20 cellular contexts compared by ENCODE assay signal in the genomic region with DNA sequence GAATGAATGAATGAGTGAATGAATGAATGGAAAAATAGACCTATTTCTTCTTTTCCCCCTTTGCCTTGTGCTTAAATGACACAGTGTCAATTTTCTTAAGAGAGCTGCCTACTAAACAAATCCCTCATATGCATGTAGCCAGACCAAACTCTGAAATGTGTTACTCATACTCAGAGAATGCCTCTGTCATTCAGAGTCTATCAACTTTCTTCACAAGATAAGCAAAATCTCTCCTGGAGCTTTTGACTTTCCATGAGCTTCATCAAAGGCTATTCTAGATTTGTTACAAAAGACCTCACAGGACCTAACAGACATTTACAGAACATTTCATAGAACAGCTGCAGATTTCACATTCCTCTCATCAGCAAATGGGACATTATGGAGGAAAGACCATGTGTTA.
"Had no signal": no experiment of that assay in that cellular context is flagged by ENCODE, and none has a peak within 500 bp of the region (broad histone marks: within the 10 kb centered on the region; RNA-seq: fewer than 3 reads in every experiment).

No MANE protein-coding gene starts in this region.

- ATAC-seq: gastrocnemius medialis; natural killer cell; stimulated activated naive CD8-positive, alpha-beta T cell treated with anti-CD3 and anti-CD28 coated beads, Interleukin-15, Interleukin-2, amounts not matched to agents 100 U/mL and 50 U/mL, for 24 hours had no signal

- H3K36me3 ChIP-seq: gastrocnemius medialis, tibial artery had no signal

- H3K4me1 ChIP-seq: gastrocnemius medialis, tibial artery had no signal

- H3K9me3 ChIP-seq: gastrocnemius medialis, tibial artery had no signal

- H3K27ac ChIP-seq: coronary artery, gastrocnemius medialis, tibial artery, VCaP had no signal

- H3K4me3 ChIP-seq: coronary artery, gastrocnemius medialis, tibial artery had no signal

- H3K27ac Mint-ChIP-seq: activated naive CD8-positive, alpha-beta T cell; memory B cell; natural killer cell had no signal

- DNase-seq: activated CD4-positive, alpha-beta T cell treated with anti-CD3 and anti-CD28 coated beads for 1 hour; activated CD4-positive, alpha-beta T cell treated with anti-CD3 and anti-CD28 coated beads, Interleukin-2, amount 50 U/mL, for 4 hours; erythroblast; gastrocnemius medialis; head of caudate nucleus; kidney glomerular epithelial cell; natural killer cell; nucleus accumbens; retina; stimulated activated CD4-positive, alpha-beta T cell treated with anti-CD3 and anti-CD28 coated beads, Interleukin-2, amount 100 ng/mL, for 24 hours; stimulated activated naive CD8-positive, alpha-beta T cell treated with anti-CD3 and anti-CD28 coated beads, Interleukin-15, Interleukin-2, amounts not matched to agents 100 U/mL and 50 U/mL, for 24 hours; substantia nigra; tibial artery had no signal

- H3K9me3 Mint-ChIP-seq: central memory CD8-positive, alpha-beta T cell had no signal

- H3K4me1 Mint-ChIP-seq: central memory CD8-positive, alpha-beta T cell; memory B cell had no signal

- H3K4me3 Mint-ChIP-seq: activated naive CD8-positive, alpha-beta T cell; central memory CD8-positive, alpha-beta T cell; memory B cell; natural killer cell had no signal

- FAIRE-seq: endometrium, urothelium cell line had no signal

- H3K36me3 Mint-ChIP-seq: activated naive CD8-positive, alpha-beta T cell; memory B cell had no signal

- H3K27me3 Mint-ChIP-seq: central memory CD8-positive, alpha-beta T cell had no signal
